9 cellular contexts compared by ENCODE assay signal in the genomic region with DNA sequence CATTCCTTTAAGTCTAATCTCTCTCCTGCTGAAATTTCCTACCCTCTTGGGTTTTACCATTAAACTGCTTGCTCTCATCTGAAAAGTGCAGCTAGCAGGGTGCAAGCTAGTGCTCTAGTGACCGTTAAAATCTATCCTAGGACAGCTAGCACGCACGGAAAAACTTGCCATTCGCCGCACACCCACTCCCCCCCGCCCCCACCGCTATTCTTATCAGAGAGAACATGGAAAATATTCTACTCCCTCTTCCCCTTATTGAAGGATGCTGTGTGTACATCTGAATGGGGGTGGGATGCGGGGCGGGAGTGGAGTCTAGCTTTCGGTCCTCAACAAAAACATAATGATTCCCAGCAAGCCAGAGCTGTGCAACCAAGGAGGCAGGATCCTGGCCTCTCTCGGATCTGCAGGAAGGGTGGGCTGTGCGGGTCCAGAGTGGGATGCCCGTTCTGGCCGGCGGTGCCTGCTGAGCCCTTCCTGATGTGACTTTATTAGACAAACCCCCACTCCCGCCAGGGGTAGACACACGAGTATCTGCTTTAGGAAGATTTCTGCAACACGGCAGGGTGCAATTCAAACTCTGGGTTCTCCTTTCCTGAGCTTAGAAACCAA. TPM values are rescaled to one million over a fixed set of nuclear protein-coding genes. Genes with fewer than 3 reads are reported as not detected.
A peak's percentile ranks its signal among the peaks of the same experiment; 100 is the strongest.
DNase-seq lines count a peak whose midpoint lies in the region; ATAC-seq and TF ChIP-seq lines count a peak whose summit lies in the region.
"Had no signal": no experiment of that assay in that cellular context is flagged by ENCODE, and none has a peak within 500 bp of the region (broad histone marks: within the 10 kb centered on the region; RNA-seq: fewer than 3 reads in every experiment).

No MANE protein-coding gene starts in this region.

- H3K9me3 ChIP-seq in CD4-positive, alpha-beta memory T cell (ENCODE audit: control insufficient read depth in 1 of 2, low read length in 2 of 2), result no peaks in the 10 kb centered on the region
- H3K9me3 ChIP-seq in neural cell (ENCODE audit: low read length), result peaks cover 6% of the 10 kb centered on the region

- no TSS peak for BruUV-seq in MCF 10A (replicated peaks; lab: Mats Ljungman, UMichigan)

- no peak overlapping the region for H2AFZ ChIP-seq in neural cell (ENCODE audit: low read depth, low read length)

- peaks cover 32 to 60% of the 10 kb centered on the region in 2 donors for H3K27me3 Mint-ChIP-seq in CD4-positive, alpha-beta memory T cell
- peaks cover 46% of the 10 kb centered on the region for H3K27me3 Mint-ChIP-seq in MCF 10A (ENCODE audit: insufficient read depth, unreplicated experiment)

- H3K79me2 ChIP-seq in neural cell (replicated peaks; ENCODE audit: insufficient read depth, low read length), result no peaks in the 10 kb centered on the region

- H3K9ac ChIP-seq in neural cell (ENCODE audit: low read length), result no peak overlapping the region

- no peaks in the 10 kb centered on the region for H3K36me3 Mint-ChIP-seq in CD4-positive, alpha-beta memory T cell
- no peaks in the 10 kb centered on the region for H3K36me3 Mint-ChIP-seq in MCF 10A (ENCODE audit: insufficient read depth, unreplicated experiment)

- H3K9me2 ChIP-seq in neural cell (ENCODE audit: insufficient read depth, low read length), result no peaks in the 10 kb centered on the region

- POLR2A ChIA-PET in CD4-positive, alpha-beta memory T cell (lab: Charles Lee; ENCODE audit: partially characterized antibody), result no interaction called here
- POLR2A ChIA-PET in MCF 10A (lab: Yijun Ruan, JAX), result interaction anchor here (1.0 kb wide), 1 partner anchor 1061 kb away, joined by 3 read pairs; no protein-coding TSS in a partner anchor

- intact Hi-C loops in CD4-positive, alpha-beta memory T cell (cut with micrococcal nuclease), result no loop called here
- intact Hi-C loops in MCF 10A (cut with micrococcal nuclease), result loop anchor here (1.0 to 10.0 kb wide), 6 partner anchors 247 to 1239 kb away; no protein-coding TSS in a partner anchor

- peaks cover 8% of the 10 kb centered on the region for H3K4me1 ChIP-seq in CD4-positive, alpha-beta memory T cell (ENCODE audit: insufficient read depth, low read length)

- no peaks in the 10 kb centered on the region for H4K20me1 ChIP-seq in neural cell (ENCODE audit: insufficient read depth)

- no peaks in the 10 kb centered on the region for H3K36me3 ChIP-seq in CD4-positive, alpha-beta memory T cell (ENCODE audit: insufficient read depth, low read length)
- H3K36me3 ChIP-seq in neural cell (ENCODE audit: insufficient read depth, low read length), result no peaks in the 10 kb centered on the region

- peak overlapping the region in 1 of 2 donors; percentile 32 for H3K4me3 ChIP-seq in CD4-positive, alpha-beta memory T cell (ENCODE audit: low read length in 2 of 2)
- peak overlapping the region; percentile 88 for H3K4me3 ChIP-seq in neural cell (ENCODE audit: low read length)

- H3K4me3 Mint-ChIP-seq in CD4-positive, alpha-beta memory T cell, result peak overlapping the region in 7 of 8 donors; percentile 9 to 85 (median 64)
- peak overlapping the region; percentile 69 for H3K4me3 Mint-ChIP-seq in MCF 10A (ENCODE audit: unreplicated experiment)

- no peak for DNase-seq in CD4-positive, alpha-beta memory T cell
- DNase-seq in MCF 10A (ENCODE audit: unreplicated experiment), result no peak
- DNase-seq in HUDEP-2 (lab: John Stamatoyannopoulos, UW; ENCODE audit: unreplicated experiment in 76 of 76), result no peak
- no peak for DNase-seq in SKM-1 treated with dmso at 0.1 percent for 144 hours (lab: John Stamatoyannopoulos, UW; ENCODE audit: unreplicated experiment)
- no peak for DNase-seq in activated CD4-positive, CD25-positive, alpha-beta regulatory T cell (lab: John Stamatoyannopoulos, UW)

- TF ChIP-seq CTCF in MCF 10A (IDR thresholded peaks at IDR 0.05; ENCODE audit: unreplicated experiment), result no peak
- no peak for TF ChIP-seq CTCF in neural cell (IDR thresholded peaks at IDR 0.05; ENCODE audit: poor library complexity, severe bottlenecking)

- CTCF ChIA-PET in CD4-positive, alpha-beta memory T cell (lab: Charles Lee; ENCODE audit: partially characterized antibody), result interaction anchor here (1.0 to 1.6 kb wide), 4 partner anchors 11 to 1359 kb away, joined by 3 read pairs; no protein-coding TSS in a partner anchor
- CTCF ChIA-PET in MCF 10A (lab: Yijun Ruan, JAX), result interaction anchor here (0.5 to 6.7 kb wide), 38 partner anchors 11 to 1405 kb away, joined by 3 to 99 read pairs (median 3); no protein-coding TSS in a partner anchor

- peaks cover 29% of the 10 kb centered on the region for H3K27me3 ChIP-seq in CD4-positive, alpha-beta memory T cell (ENCODE audit: insufficient read depth, low read length)
- peaks cover 39% of the 10 kb centered on the region for H3K27me3 ChIP-seq in neural cell (ENCODE audit: insufficient read depth, low read depth, low read length)

- TF ChIP-seq RAD21 in neural cell (conservative IDR thresholded peaks at IDR 0.05), result no peak

- no peak for TF ChIP-seq EP300 in neural cell (conservative IDR thresholded peaks at IDR 0.05; ENCODE audit: poor library complexity, severe bottlenecking)

- peaks cover 4 to 35% (median 14%) of the 10 kb centered on the region in 4 donors for H3K4me1 Mint-ChIP-seq in CD4-positive, alpha-beta memory T cell
- H3K4me1 Mint-ChIP-seq in MCF 10A (ENCODE audit: insufficient read depth, unreplicated experiment), result no peaks in the 10 kb centered on the region

- H3F3A ChIP-seq in neural cell (ENCODE audit: insufficient read depth, low read length, poor library complexity, severe bottlenecking), result no peaks in the 10 kb centered on the region

- no peak overlapping the region for H3K4me2 ChIP-seq in neural cell (ENCODE audit: low read length)

- H3K27ac Mint-ChIP-seq in CD4-positive, alpha-beta memory T cell, result no peak overlapping the region
- no peak overlapping the region for H3K27ac Mint-ChIP-seq in MCF 10A (ENCODE audit: low read depth, unreplicated experiment)

- H3K9me3 Mint-ChIP-seq in CD4-positive, alpha-beta memory T cell, result peaks cover 0 to 4% (median 0%) of the 10 kb centered on the region in 8 donors
- H3K9me3 Mint-ChIP-seq in MCF 10A (ENCODE audit: unreplicated experiment), result no peaks in the 10 kb centered on the region

- no peak overlapping the region for H3K27ac ChIP-seq in CD4-positive, alpha-beta memory T cell (ENCODE audit: low read depth, low read length)
- no peak overlapping the region for H3K27ac ChIP-seq in neural cell (ENCODE audit: low read length)

- ATAC-seq in HG02571 (IDR thresholded peaks at IDR 0.05; ENCODE audit: unreplicated experiment) (peak; percentile 13), GM21786 (IDR thresholded peaks at IDR 0.05; ENCODE audit: unreplicated experiment) (no peak)

TF ChIP-seq in neural cell, 6 proteins besides CTCF, POLR2A, EP300 and RAD21:
- TF ChIP-seq POLR2AphosphoS5 (IDR thresholded peaks at IDR 0.05) (no peak), EZH2 (IDR thresholded peaks at IDR 0.05; ENCODE audit: borderline replicate concordance, insufficient read depth, low read length, poor library complexity, severe bottlenecking) (no peak), MXI1 (conservative IDR thresholded peaks at IDR 0.05; ENCODE audit: poor library complexity, severe bottlenecking) (no peak), TAF1 (IDR thresholded peaks at IDR 0.05; ENCODE audit: low read depth) (no peak), SMC3 (conservative IDR thresholded peaks at IDR 0.05; ENCODE audit: poor library complexity) (no peak)
- TF ChIP-seq, protein P1, sequence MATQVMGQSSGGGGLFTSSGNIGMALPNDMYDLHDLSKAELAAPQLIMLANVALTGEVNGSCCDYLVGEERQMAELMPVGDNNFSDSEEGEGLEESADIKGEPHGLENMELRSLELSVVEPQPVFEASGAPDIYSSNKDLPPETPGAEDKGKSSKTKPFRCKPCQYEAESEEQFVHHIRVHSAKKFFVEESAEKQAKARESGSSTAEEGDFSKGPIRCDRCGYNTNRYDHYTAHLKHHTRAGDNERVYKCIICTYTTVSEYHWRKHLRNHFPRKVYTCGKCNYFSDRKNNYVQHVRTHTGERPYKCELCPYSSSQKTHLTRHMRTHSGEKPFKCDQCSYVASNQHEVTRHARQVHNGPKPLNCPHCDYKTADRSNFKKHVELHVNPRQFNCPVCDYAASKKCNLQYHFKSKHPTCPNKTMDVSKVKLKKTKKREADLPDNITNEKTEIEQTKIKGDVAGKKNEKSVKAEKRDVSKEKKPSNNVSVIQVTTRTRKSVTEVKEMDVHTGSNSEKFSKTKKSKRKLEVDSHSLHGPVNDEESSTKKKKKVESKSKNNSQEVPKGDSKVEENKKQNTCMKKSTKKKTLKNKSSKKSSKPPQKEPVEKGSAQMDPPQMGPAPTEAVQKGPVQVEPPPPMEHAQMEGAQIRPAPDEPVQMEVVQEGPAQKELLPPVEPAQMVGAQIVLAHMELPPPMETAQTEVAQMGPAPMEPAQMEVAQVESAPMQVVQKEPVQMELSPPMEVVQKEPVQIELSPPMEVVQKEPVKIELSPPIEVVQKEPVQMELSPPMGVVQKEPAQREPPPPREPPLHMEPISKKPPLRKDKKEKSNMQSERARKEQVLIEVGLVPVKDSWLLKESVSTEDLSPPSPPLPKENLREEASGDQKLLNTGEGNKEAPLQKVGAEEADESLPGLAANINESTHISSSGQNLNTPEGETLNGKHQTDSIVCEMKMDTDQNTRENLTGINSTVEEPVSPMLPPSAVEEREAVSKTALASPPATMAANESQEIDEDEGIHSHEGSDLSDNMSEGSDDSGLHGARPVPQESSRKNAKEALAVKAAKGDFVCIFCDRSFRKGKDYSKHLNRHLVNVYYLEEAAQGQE (IDR thresholded peaks at IDR 0.05; ENCODE audit: borderline replicate concordance), result no peak

RNA-seq across cellular contexts. Expression of a gene that starts 1.1 kb away (rescaled TPM):
- total RNA-seq in CD4-positive, alpha-beta memory T cell, result not detected
- not detected for polyA plus RNA-seq in CD4-positive, alpha-beta memory T cell
- total RNA-seq in MCF 10A (2022), result not detected in 2 replicates
- polyA plus RNA-seq in neural cell, result 1.5 and 2.5 TPM in 2 replicates
- polyA minus RNA-seq in neural cell, result 4.4 and 5.4 TPM in 2 replicates
- total RNA-seq: T-helper 1 cell treated with Interleukin-12 subunit alpha and Interleukin-12 subunit beta and Interleukin-4 antibody, amounts not matched to agents 30 ng/mL and 1 ng/mL, for 36 hours had no signal
